ENCODE assay signal across 2 cellular contexts in the genomic region with DNA sequence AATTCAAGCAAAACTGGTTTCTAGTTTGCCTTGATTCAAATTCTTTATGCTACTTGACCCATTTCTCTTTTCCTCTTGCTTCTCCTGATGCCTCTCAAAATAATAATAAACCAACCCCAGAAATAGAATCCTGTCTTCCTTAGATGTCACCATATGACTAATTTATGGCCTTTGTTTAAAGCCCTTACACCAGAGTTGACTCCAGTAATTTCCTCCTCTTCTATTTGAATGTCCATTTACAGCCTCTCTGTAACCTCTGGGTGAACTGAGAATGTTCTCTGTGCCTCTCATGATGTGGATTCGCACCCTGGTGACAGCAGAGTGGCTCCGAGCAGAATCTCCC.
TF ChIP-seq lines count a peak whose summit lies in the region.

No MANE protein-coding gene starts in this region.

TF ChIP-seq in SK-N-SH, 30 proteins besides CTCF, POLR2A, EP300 and RAD21 (continued from another document):
- TF ChIP-seq IRF3 (IDR thresholded peaks at IDR 0.05; ENCODE audit: low read depth, low read length) = no peak
- TF ChIP-seq, protein P1, sequence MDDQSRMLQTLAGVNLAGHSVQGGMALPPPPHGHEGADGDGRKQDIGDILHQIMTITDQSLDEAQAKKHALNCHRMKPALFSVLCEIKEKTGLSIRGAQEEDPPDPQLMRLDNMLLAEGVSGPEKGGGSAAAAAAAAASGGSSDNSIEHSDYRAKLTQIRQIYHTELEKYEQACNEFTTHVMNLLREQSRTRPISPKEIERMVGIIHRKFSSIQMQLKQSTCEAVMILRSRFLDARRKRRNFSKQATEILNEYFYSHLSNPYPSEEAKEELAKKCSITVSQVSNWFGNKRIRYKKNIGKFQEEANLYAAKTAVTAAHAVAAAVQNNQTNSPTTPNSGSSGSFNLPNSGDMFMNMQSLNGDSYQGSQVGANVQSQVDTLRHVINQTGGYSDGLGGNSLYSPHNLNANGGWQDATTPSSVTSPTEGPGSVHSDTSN (IDR thresholded peaks at IDR 0.05) = no peak
- TF ChIP-seq, protein P2, sequence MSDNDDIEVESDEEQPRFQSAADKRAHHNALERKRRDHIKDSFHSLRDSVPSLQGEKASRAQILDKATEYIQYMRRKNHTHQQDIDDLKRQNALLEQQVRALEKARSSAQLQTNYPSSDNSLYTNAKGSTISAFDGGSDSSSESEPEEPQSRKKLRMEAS (IDR thresholded peaks at IDR 0.05; ENCODE audit: low read depth) = no peak
- no peak for TF ChIP-seq EZH2phosphoT487 (IDR thresholded peaks at IDR 0.05; ENCODE audit: borderline replicate concordance, low read depth)
- no peak for TF ChIP-seq SMC3 (IDR thresholded peaks at IDR 0.05; ENCODE audit: low read depth, low read length)
- no peak for TF ChIP-seq YY1 (IDR thresholded peaks at IDR 0.05; ENCODE audit: low read depth)
- TF ChIP-seq RFX5 (IDR thresholded peaks at IDR 0.05; ENCODE audit: low read length) = no peak
- no peak for TF ChIP-seq FOXM1 (IDR thresholded peaks at IDR 0.05; ENCODE audit: low read depth)
- no peak for TF ChIP-seq TEAD4 (IDR thresholded peaks at IDR 0.05; ENCODE audit: borderline replicate concordance, insufficient read depth)
- TF ChIP-seq, protein P3, sequence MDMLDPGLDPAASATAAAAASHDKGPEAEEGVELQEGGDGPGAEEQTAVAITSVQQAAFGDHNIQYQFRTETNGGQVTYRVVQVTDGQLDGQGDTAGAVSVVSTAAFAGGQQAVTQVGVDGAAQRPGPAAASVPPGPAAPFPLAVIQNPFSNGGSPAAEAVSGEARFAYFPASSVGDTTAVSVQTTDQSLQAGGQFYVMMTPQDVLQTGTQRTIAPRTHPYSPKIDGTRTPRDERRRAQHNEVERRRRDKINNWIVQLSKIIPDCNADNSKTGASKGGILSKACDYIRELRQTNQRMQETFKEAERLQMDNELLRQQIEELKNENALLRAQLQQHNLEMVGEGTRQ (IDR thresholded peaks at IDR 0.05; ENCODE audit: borderline replicate concordance, low read depth, low read length) = no peak
- no peak for TF ChIP-seq ELF1 (IDR thresholded peaks at IDR 0.05)

TF ChIP-seq in SK-N-SH treated with all-trans-retinoic acid at 6 μM for 48 hours, 23 proteins besides CTCF, POLR2A, EP300 and RAD21 (continued from another document):
- TF ChIP-seq, protein P4, sequence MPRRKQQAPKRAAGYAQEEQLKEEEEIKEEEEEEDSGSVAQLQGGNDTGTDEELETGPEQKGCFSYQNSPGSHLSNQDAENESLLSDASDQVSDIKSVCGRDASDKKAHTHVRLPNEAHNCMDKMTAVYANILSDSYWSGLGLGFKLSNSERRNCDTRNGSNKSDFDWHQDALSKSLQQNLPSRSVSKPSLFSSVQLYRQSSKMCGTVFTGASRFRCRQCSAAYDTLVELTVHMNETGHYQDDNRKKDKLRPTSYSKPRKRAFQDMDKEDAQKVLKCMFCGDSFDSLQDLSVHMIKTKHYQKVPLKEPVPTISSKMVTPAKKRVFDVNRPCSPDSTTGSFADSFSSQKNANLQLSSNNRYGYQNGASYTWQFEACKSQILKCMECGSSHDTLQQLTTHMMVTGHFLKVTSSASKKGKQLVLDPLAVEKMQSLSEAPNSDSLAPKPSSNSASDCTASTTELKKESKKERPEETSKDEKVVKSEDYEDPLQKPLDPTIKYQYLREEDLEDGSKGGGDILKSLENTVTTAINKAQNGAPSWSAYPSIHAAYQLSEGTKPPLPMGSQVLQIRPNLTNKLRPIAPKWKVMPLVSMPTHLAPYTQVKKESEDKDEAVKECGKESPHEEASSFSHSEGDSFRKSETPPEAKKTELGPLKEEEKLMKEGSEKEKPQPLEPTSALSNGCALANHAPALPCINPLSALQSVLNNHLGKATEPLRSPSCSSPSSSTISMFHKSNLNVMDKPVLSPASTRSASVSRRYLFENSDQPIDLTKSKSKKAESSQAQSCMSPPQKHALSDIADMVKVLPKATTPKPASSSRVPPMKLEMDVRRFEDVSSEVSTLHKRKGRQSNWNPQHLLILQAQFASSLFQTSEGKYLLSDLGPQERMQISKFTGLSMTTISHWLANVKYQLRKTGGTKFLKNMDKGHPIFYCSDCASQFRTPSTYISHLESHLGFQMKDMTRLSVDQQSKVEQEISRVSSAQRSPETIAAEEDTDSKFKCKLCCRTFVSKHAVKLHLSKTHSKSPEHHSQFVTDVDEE (CRISPR knock-in tag; IDR thresholded peaks at IDR 0.05) = no peak
- TF ChIP-seq ZFP3 (CRISPR knock-in tag; IDR thresholded peaks at IDR 0.05) (no peak), RARB (CRISPR knock-in tag; IDR thresholded peaks at IDR 0.05) (no peak), ZFP30 (CRISPR knock-in tag; IDR thresholded peaks at IDR 0.05) (no peak), ARNTL (CRISPR knock-in tag; IDR thresholded peaks at IDR 0.05; ENCODE audit: borderline replicate concordance, low read depth) (no peak), POU6F1 (CRISPR knock-in tag; IDR thresholded peaks at IDR 0.05; ENCODE audit: borderline replicate concordance, low read depth) (no peak), ZNF70 (CRISPR knock-in tag; IDR thresholded peaks at IDR 0.05) (no peak), PPARA (CRISPR knock-in tag; IDR thresholded peaks at IDR 0.05; ENCODE audit: borderline replicate concordance) (no peak), BACH2 (CRISPR knock-in tag; IDR thresholded peaks at IDR 0.05; ENCODE audit: borderline replicate concordance) (no peak), SNAI2 (CRISPR knock-in tag; IDR thresholded peaks at IDR 0.05) (no peak), ESRRG (CRISPR knock-in tag; IDR thresholded peaks at IDR 0.05) (no peak)
- TF ChIP-seq, protein P5, sequence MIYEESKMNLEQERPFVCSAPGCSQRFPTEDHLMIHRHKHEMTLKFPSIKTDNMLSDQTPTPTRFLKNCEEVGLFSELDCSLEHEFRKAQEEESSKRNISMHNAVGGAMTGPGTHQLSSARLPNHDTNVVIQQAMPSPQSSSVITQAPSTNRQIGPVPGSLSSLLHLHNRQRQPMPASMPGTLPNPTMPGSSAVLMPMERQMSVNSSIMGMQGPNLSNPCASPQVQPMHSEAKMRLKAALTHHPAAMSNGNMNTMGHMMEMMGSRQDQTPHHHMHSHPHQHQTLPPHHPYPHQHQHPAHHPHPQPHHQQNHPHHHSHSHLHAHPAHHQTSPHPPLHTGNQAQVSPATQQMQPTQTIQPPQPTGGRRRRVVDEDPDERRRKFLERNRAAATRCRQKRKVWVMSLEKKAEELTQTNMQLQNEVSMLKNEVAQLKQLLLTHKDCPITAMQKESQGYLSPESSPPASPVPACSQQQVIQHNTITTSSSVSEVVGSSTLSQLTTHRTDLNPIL (CRISPR knock-in tag; IDR thresholded peaks at IDR 0.05; ENCODE audit: low read depth) = no peak
- TF ChIP-seq, protein P6, sequence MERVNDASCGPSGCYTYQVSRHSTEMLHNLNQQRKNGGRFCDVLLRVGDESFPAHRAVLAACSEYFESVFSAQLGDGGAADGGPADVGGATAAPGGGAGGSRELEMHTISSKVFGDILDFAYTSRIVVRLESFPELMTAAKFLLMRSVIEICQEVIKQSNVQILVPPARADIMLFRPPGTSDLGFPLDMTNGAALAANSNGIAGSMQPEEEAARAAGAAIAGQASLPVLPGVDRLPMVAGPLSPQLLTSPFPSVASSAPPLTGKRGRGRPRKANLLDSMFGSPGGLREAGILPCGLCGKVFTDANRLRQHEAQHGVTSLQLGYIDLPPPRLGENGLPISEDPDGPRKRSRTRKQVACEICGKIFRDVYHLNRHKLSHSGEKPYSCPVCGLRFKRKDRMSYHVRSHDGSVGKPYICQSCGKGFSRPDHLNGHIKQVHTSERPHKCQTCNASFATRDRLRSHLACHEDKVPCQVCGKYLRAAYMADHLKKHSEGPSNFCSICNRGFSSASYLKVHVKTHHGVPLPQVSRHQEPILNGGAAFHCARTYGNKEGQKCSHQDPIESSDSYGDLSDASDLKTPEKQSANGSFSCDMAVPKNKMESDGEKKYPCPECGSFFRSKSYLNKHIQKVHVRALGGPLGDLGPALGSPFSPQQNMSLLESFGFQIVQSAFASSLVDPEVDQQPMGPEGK (CRISPR knock-in tag; IDR thresholded peaks at IDR 0.05; ENCODE audit: borderline replicate concordance) = no peak
TF ChIP-seq in SK-N-SH treated with all-trans-retinoic acid at 6 μM for 48 hours: peak in this region for 0.
